ENCODE assay signal across 1 cellular context in genomic region chr18:43034683-43035500, GRCh38.
A peak's percentile ranks its signal among the peaks of the same experiment; 100 is the strongest.
TF ChIP-seq lines count a peak whose summit lies in the region.

No MANE protein-coding gene starts in this region.

TF ChIP-seq in Ishikawa, 13 proteins besides CTCF, POLR2A, EP300 and RAD21 (continued from another document):
- no peak for TF ChIP-seq REST (IDR thresholded peaks at IDR 0.05; ENCODE audit: low read depth)
- TF ChIP-seq FOXM1 (IDR thresholded peaks at IDR 0.05; ENCODE audit: borderline replicate concordance, low read depth) = 0 out of 2 replicates have a peak, but pooled peaks have one; percentile 32
- no peak for TF ChIP-seq ZBTB7A (IDR thresholded peaks at IDR 0.05; ENCODE audit: low read depth)
